ENCODE assay signal across 34 cellular contexts in genomic region chr7:48811071-48811470, GRCh38.
"Had no signal": no experiment of that assay in that cellular context is flagged by ENCODE, and none has a peak within 500 bp of the region (broad histone marks: within the 10 kb centered on the region; RNA-seq: fewer than 3 reads in every experiment).

No MANE protein-coding gene starts in this region.

- H3K9me3 ChIP-seq: MG63 had no signal

- H3K27me3 ChIP-seq: MG63 had no signal

- H3K36me3 ChIP-seq: MG63 had no signal

- H3K4me3 ChIP-seq: MG63 had no signal

- DNase-seq: Karpas-422, Kasumi-1, MG63, MM.1S, MV-4-11, NCI-H1048, NCI-H1092, NCI-H1092 treated with DMSO at 0.1 percent for 48 hours, NCI-H1105, NCI-H1105 treated with DMSO at 0.1 percent for 48 hours, NCI-H1417, NCI-H1417 treated with DMSO at 0.1 percent for 48 hours, NCI-H1436, NCI-H1436 treated with DMSO at 0.1 percent for 48 hours, NCI-H146, NCI-H1694, NCI-H1694 treated with DMSO at 0.1 percent for 48 hours, NCI-H187, NCI-H187 treated with DMSO at 0.1 percent for 48 hours, NCI-H1930, NCI-H2029, NCI-H2029 treated with DMSO at 0.1 percent for 48 hours, NCI-H2081, NCI-H2081 treated with DMSO at 0.1 percent for 48 hours, NCI-H2107, NCI-H2171, NCI-H2171 treated with DMSO at 0.1 percent for 48 hours, NCI-H2227 treated with DMSO at 0.1 percent for 48 hours, NCI-H226, NCI-H345, NCI-H446, NCI-H446 treated with DMSO at 0.1 percent for 48 hours, NCI-H510A, NCI-H510A treated with DMSO at 0.1 percent for 48 hours had no signal
